ENCODE assay signal across 9 cellular contexts in the genomic region with DNA sequence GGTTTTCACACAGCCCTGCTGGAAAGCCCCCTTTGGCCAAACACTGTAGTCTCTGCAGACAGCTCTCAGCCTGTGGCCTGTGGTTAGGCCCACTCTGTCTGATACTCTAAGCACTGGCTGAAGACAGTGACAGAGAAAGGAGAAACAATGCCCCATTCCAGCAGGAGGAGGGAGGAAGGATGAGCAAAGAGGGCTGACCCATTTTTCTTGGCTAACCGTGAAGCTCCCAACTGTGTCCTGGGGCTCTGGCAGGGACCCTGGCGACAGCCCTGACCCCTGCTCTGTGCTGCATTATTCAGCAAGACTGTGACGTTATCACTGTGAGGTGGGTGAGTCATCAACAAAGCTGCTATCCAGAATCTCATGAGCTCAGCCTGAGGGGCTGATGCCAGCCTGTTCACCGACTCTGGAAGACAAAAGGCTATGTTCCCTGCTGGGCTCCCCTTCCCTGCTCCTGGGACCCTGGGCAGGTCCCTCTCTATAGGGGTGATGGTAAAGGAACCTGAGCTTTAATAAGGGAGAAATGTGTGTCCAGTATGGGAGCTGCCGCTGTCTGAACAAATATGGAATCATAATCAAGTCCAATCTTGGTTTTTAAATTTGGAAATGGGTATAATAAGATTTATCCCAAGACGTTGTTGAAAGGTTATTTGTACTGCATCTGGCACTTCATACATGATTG.
DNase-seq lines count a peak whose midpoint lies in the region; ATAC-seq and TF ChIP-seq lines count a peak whose summit lies in the region.
"Had no signal": no experiment of that assay in that cellular context is flagged by ENCODE, and none has a peak within 500 bp of the region (broad histone marks: within the 10 kb centered on the region; RNA-seq: fewer than 3 reads in every experiment).

No MANE protein-coding gene starts in this region.

- H3K36me3 Mint-ChIP-seq in stimulated activated memory B cell treated with anti-CD40 and anti-IgM and Interleukin-4, amounts not matched to agents 10 μg/mL and 1 μg/mL and 100 μg/mL, for 72 hours = no peaks in the 10 kb centered on the region
- H3K36me3 Mint-ChIP-seq in activated naive CD4-positive, alpha-beta T cell treated with anti-CD3 and anti-CD28 coated beads, Interleukin-2, amount 10 ng/mL, durations not matched to agents 7 days and 5 days = peaks cover 2% of the 10 kb centered on the region

- H3K4me1 ChIP-seq in foreskin keratinocyte = peaks cover 6% of the 10 kb centered on the region

- peaks cover 4% of the 10 kb centered on the region for H3K9me3 Mint-ChIP-seq in stimulated activated memory B cell treated with anti-CD40 and anti-IgM and Interleukin-4, amounts not matched to agents 10 μg/mL and 1 μg/mL and 100 μg/mL, for 72 hours
- H3K9me3 Mint-ChIP-seq in activated naive CD4-positive, alpha-beta T cell treated with anti-CD3 and anti-CD28 coated beads, Interleukin-2, amount 10 ng/mL, durations not matched to agents 7 days and 5 days = peaks cover 9% of the 10 kb centered on the region

- ATAC-seq in foreskin keratinocyte (peak; percentile 87), HG03521 (IDR thresholded peaks at IDR 0.05; ENCODE audit: unreplicated experiment) (no peak)
- ATAC-seq in stimulated activated memory B cell treated with anti-CD40 and anti-IgM and Interleukin-4, amounts not matched to agents 10 μg/mL and 1 μg/mL and 100 μg/mL, for 72 hours = peak; percentile 40

- H3K4me3 Mint-ChIP-seq in stimulated activated memory B cell treated with anti-CD40 and anti-IgM and Interleukin-4, amounts not matched to agents 10 μg/mL and 1 μg/mL and 100 μg/mL, for 72 hours = no peak overlapping the region
- H3K4me3 Mint-ChIP-seq in activated naive CD4-positive, alpha-beta T cell treated with anti-CD3 and anti-CD28 coated beads, Interleukin-2, amount 10 ng/mL, durations not matched to agents 7 days and 5 days = no peak overlapping the region

- H3K27ac ChIP-seq in RWPE1 = 0 out of 2 replicates have a peak overlapping the region, but pooled peaks have one; percentile 10
- H3K27ac ChIP-seq in foreskin keratinocyte = no peak overlapping the region
- H3K27ac ChIP-seq: 22Rv1 had no signal

- peaks cover 11% of the 10 kb centered on the region for H3K27me3 Mint-ChIP-seq in stimulated activated memory B cell treated with anti-CD40 and anti-IgM and Interleukin-4, amounts not matched to agents 10 μg/mL and 1 μg/mL and 100 μg/mL, for 72 hours
- H3K27me3 Mint-ChIP-seq in activated naive CD4-positive, alpha-beta T cell treated with anti-CD3 and anti-CD28 coated beads, Interleukin-2, amount 10 ng/mL, durations not matched to agents 7 days and 5 days = no peaks in the 10 kb centered on the region

- DNase-seq in DMS53 (lab: John Stamatoyannopoulos, UW) (peak; percentile 44), DMS53 treated with DMSO at 0.1 percent for 48 hours (lab: John Stamatoyannopoulos, UW; ENCODE audit: unreplicated experiment) (no peak), RWPE1 (ENCODE audit: low spot score) (peak; percentile 70), foreskin keratinocyte (peak; percentile 23 to 66), epidermal melanocyte (ENCODE audit: insufficient read length, low spot score) (no peak)
- DNase-seq in activated naive CD4-positive, alpha-beta T cell treated with anti-CD3 and anti-CD28 coated beads, Interleukin-2, amount 10 ng/mL, durations not matched to agents 7 days and 5 days = no peak

- no peak for TF ChIP-seq CTCF in RWPE1 (conservative IDR thresholded peaks at IDR 0.05; ENCODE audit: low read depth)
- TF ChIP-seq CTCF in foreskin keratinocyte (conservative IDR thresholded peaks at IDR 0.05) = no peak

- no peak overlapping the region for H3K27ac Mint-ChIP-seq in stimulated activated memory B cell treated with anti-CD40 and anti-IgM and Interleukin-4, amounts not matched to agents 10 μg/mL and 1 μg/mL and 100 μg/mL, for 72 hours
- no peak overlapping the region for H3K27ac Mint-ChIP-seq in activated naive CD4-positive, alpha-beta T cell treated with anti-CD3 and anti-CD28 coated beads, Interleukin-2, amount 10 ng/mL, durations not matched to agents 7 days and 5 days

- POLR2A ChIA-PET in RWPE1 (lab: Yijun Ruan, JAX; ENCODE audit: low non-redundant PET) = no interaction called here

- no peaks in the 10 kb centered on the region for H3K27me3 ChIP-seq in foreskin keratinocyte

- H3K4me1 Mint-ChIP-seq in stimulated activated memory B cell treated with anti-CD40 and anti-IgM and Interleukin-4, amounts not matched to agents 10 μg/mL and 1 μg/mL and 100 μg/mL, for 72 hours = no peaks in the 10 kb centered on the region
- H3K4me1 Mint-ChIP-seq in activated naive CD4-positive, alpha-beta T cell treated with anti-CD3 and anti-CD28 coated beads, Interleukin-2, amount 10 ng/mL, durations not matched to agents 7 days and 5 days = peaks cover 3% of the 10 kb centered on the region

- CTCF ChIA-PET in RWPE1 (lab: Yijun Ruan, JAX) = interaction anchor here (1.1 to 1.2 kb wide), 2 partner anchors 17 to 383 kb away, joined by 3 read pairs; no protein-coding TSS in a partner anchor
- CTCF ChIA-PET in activated naive CD4-positive, alpha-beta T cell treated with anti-CD3 and anti-CD28 coated beads, Interleukin-2, amount 10 ng/mL, durations not matched to agents 7 days and 5 days (lab: Charles Lee) = interaction anchor here (1.0 to 1.1 kb wide), 2 partner anchors 16 to 343 kb away, joined by 3 to 4 read pairs; no protein-coding TSS in a partner anchor

Comparison
In these comparisons a context has a peak if more than half of its experiments do, and no peak if none do; other contexts are left out.
1. DNase-seq: peak in DMS53 (single experiment), RWPE1 (single experiment) and foreskin keratinocyte (2 of 2); none in DMS53 treated with DMSO at 0.1 percent for 48 hours (single experiment), activated naive CD4-positive, alpha-beta T cell treated with anti-CD3 and anti-CD28 coated beads, Interleukin-2, amount 10 ng/mL, durations not matched to agents 7 days and 5 days (single experiment) and epidermal melanocyte (single experiment).